ENCODE assay signal across 1 cellular context in the genomic region with DNA sequence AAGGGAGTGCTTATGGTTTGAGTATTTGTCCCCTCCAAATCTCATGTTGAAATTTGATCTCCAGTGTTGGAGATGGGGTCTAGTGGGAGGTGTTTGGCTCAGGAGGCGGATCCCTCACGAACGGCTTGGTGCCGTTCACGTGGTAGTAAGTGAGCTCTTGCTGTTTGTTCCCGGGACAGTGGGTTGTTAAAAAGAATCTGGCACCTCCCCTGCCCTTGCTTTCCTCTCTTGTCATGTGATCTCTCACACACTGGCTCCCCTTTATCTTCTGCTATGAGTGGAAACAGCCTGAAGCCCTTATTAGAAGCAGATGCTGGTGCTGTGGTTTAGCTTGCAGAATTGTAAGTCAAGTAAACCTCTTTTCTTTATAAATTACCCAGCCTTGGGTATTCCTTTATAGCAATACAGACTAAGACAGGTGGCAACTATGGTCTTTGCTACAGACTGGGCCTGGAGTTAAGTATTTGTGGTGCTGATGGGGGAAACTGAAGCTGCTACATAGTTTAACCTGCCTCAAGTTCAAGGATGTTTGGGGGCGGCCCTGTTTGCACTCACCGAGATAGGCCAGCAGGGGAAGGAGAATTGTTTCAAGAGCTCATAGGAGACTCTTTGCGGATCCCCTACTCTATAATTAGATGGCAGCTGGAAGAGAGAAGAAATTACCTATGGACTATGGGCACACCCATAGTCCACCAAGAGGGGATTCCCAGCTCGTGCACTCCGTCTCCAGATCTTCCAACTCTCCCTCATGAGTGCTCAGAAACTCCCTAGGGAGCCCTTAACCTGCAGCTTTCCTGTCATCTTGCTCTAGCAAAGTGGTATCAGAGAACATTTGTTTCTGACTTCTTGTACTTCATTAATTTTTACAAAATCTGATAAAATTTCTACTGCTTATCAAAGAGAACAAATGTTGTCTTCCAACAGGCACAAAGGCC.
TF ChIP-seq lines count a peak whose summit lies in the region.

No MANE protein-coding gene starts in this region.

TF ChIP-seq in HEK293T, 16 proteins besides CTCF, POLR2A, EP300 and RAD21 (continued from another document):
- TF ChIP-seq ARNT (IDR thresholded peaks at IDR 0.05) (no peak), FOXA1 (IDR thresholded peaks at IDR 0.05) (no peak)
